33 cellular contexts compared by ENCODE assay signal in the genomic region with DNA sequence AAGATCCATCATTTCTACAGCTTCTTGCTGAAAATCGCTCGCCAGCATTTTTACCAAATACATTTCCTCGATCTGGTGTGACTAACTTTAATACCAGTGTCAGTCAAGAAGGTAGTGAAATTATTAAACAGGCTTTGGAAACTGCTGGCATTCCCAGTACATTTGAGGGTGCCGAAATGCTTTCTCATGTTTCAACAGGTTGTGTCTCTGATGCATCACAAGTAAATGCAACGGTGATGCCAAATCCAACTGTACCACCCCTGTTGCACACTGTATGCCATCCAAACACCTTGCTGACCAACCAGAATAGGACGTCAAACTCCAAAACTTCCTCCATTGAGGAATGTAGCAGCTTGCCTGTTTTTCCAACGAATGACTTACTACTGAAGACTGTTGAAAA.
"Had no signal": no experiment of that assay in that cellular context is flagged by ENCODE, and none has a peak within 500 bp of the region (broad histone marks: within the 10 kb centered on the region; RNA-seq: fewer than 3 reads in every experiment).

No MANE protein-coding gene starts in this region.

- DNase-seq: activated B cell treated with CpG ODN at 0.5 μM for 24 hours; activated CD4-positive, alpha-beta memory T cell treated with anti-CD3 and anti-CD28 coated beads for 36 hours; activated CD4-positive, alpha-beta T cell treated with anti-CD3 and anti-CD28 coated beads for 4 hours; activated CD4-positive, alpha-beta T cell treated with anti-CD3 and anti-CD28 coated beads, Interleukin-2, amount 10 ng/mL, durations not matched to agents 24 days and 14 days; activated CD4-positive, alpha-beta T cell treated with anti-CD3 and anti-CD28 coated beads, Interleukin-2, amount 50 U/mL, for 1 hour; activated CD4-positive, alpha-beta T cell treated with anti-CD3 and anti-CD28 coated beads, Interleukin-2, amount 50 U/mL, for 4 hours; activated CD4-positive, CD25-positive, alpha-beta regulatory T cell treated with anti-CD3 and anti-CD28 coated beads, Interleukin-2, amount 50 U/mL, for 72 hours; activated CD8-positive, alpha-beta memory T cell treated with anti-CD3 and anti-CD28 coated beads, Interleukin-2, amount 50 U/mL, for 4 hours; activated CD8-positive, alpha-beta T cell treated with anti-CD3 and anti-CD28 coated beads for 36 hours; activated effector memory CD4-positive, alpha-beta T cell treated with anti-CD3 and anti-CD28 coated beads, Interleukin-2, amount 50 U/mL, for 16 hours; activated gamma-delta T cell treated with Interleukin-2 at 50 U/mL for 16 hours; activated naive CD4-positive, alpha-beta T cell; activated naive CD4-positive, alpha-beta T cell treated with anti-CD3 and anti-CD28 coated beads for 36 hours; activated naive CD4-positive, alpha-beta T cell treated with anti-CD3 and anti-CD28 coated beads, Interleukin-2, amount 50 U/mL, for 16 hours; activated naive CD8-positive, alpha-beta T cell treated with anti-CD3 and anti-CD28 coated beads for 36 hours; activated T-cell treated with anti-CD3 and anti-CD28 coated beads for 4 hours; activated T-cell treated with anti-CD3 and anti-CD28 coated beads, Interleukin-2, amount 50 U/mL, for 1 hour; activated T-cell treated with anti-CD3 and anti-CD28 coated beads, Interleukin-2, amount 50 U/mL, for 48 hours; adrenal gland; amniotic stem cell; aorta; body of pancreas; brain microvascular endothelial cell; central memory CD4-positive, alpha-beta T cell; T-helper 2 cell; T-helper 9 cell had no signal

- H3K27me3 ChIP-seq: adrenal gland, body of pancreas, brain microvascular endothelial cell, breast epithelium had no signal

- H3K4me1 ChIP-seq: adrenal gland, body of pancreas, breast epithelium had no signal

- ATAC-seq: activated CD8-positive, alpha-beta T cell treated with anti-CD3 and anti-CD28 coated beads for 36 hours; activated naive CD4-positive, alpha-beta T cell treated with anti-CD3 and anti-CD28 coated beads, Interleukin-2, amount 50 U/mL, for 72 hours; activated T-helper 17 cell treated with anti-CD3 and anti-CD28 coated beads, Interleukin-2, amount 50 U/mL, for 72 hours; body of pancreas had no signal

- H3K27ac Mint-ChIP-seq: activated B cell treated with CpG ODN at 0.5 μM for 24 hours; activated CD4-positive, alpha-beta memory T cell treated with anti-CD3 and anti-CD28 coated beads for 36 hours; activated CD4-positive, alpha-beta T cell treated with anti-CD3 and anti-CD28 coated beads, Interleukin-2, amount 10 ng/mL, durations not matched to agents 24 days and 14 days; activated CD8-positive, alpha-beta T cell treated with anti-CD3 and anti-CD28 coated beads for 36 hours; activated naive CD4-positive, alpha-beta T cell treated with anti-CD3 and anti-CD28 coated beads for 36 hours; activated naive CD4-positive, alpha-beta T cell treated with anti-CD3 and anti-CD28 coated beads, Interleukin-2, amount 50 U/mL, for 72 hours; activated naive CD8-positive, alpha-beta T cell treated with anti-CD3 and anti-CD28 coated beads for 36 hours; activated T-helper 1 cell treated with anti-CD3 and anti-CD28 coated beads, Interleukin-12 subunit alpha, Interleukin-12 subunit beta, Interleukin-2, Interleukin-4 antibody, amounts not matched to agents 30 ng/mL and 10 ng/mL and 1 ng/mL, durations not matched to agents 14 hours and 24 hours and 36 hours; T-helper 1 cell treated with Interleukin-12 subunit alpha and Interleukin-12 subunit beta and Interleukin-4 antibody, amounts not matched to agents 30 μg/mL and 1 μg/mL, for 36 hours; T-helper 2 cell treated with Interferon-gamma antibody and Interleukin-4, amounts not matched to agents 5 μg/mL and 100 μg/mL, for 36 hours had no signal

- H3K4me3 ChIP-seq: adrenal gland, body of pancreas, breast epithelium had no signal

- H3K4me3 Mint-ChIP-seq: activated B cell treated with CpG ODN at 0.5 μM for 24 hours; activated CD4-positive, alpha-beta memory T cell treated with anti-CD3 and anti-CD28 coated beads for 36 hours; activated CD4-positive, alpha-beta T cell treated with anti-CD3 and anti-CD28 coated beads, Interleukin-2, amount 10 ng/mL, durations not matched to agents 24 days and 14 days; activated CD8-positive, alpha-beta T cell treated with anti-CD3 and anti-CD28 coated beads for 36 hours; activated naive CD4-positive, alpha-beta T cell treated with anti-CD3 and anti-CD28 coated beads for 36 hours; activated naive CD8-positive, alpha-beta T cell treated with anti-CD3 and anti-CD28 coated beads for 36 hours; activated T-helper 1 cell treated with anti-CD3 and anti-CD28 coated beads, Interleukin-12 subunit alpha, Interleukin-12 subunit beta, Interleukin-2, Interleukin-4 antibody, amounts not matched to agents 30 ng/mL and 10 ng/mL and 1 ng/mL, durations not matched to agents 14 hours and 24 hours and 36 hours; activated T-helper 17 cell treated with anti-CD3 and anti-CD28 coated beads, Interleukin-2, amount 50 U/mL, for 72 hours; T-helper 1 cell treated with Interleukin-12 subunit alpha and Interleukin-12 subunit beta and Interleukin-4 antibody, amounts not matched to agents 30 μg/mL and 1 μg/mL, for 36 hours; T-helper 2 cell treated with Interferon-gamma antibody and Interleukin-4, amounts not matched to agents 5 μg/mL and 100 μg/mL, for 36 hours had no signal

- H3K27me3 Mint-ChIP-seq: activated B cell treated with CpG ODN at 0.5 μM for 24 hours; activated CD4-positive, alpha-beta memory T cell treated with anti-CD3 and anti-CD28 coated beads for 36 hours; activated CD4-positive, alpha-beta T cell treated with anti-CD3 and anti-CD28 coated beads, Interleukin-2, amount 10 ng/mL, durations not matched to agents 24 days and 14 days; activated CD8-positive, alpha-beta T cell treated with anti-CD3 and anti-CD28 coated beads for 36 hours; activated naive CD8-positive, alpha-beta T cell treated with anti-CD3 and anti-CD28 coated beads for 36 hours; activated T-helper 17 cell treated with anti-CD3 and anti-CD28 coated beads, Interleukin-2, amount 50 U/mL, for 72 hours had no signal

- H3K9me3 Mint-ChIP-seq: activated T-helper 1 cell treated with anti-CD3 and anti-CD28 coated beads, Interleukin-12 subunit alpha, Interleukin-12 subunit beta, Interleukin-2, Interleukin-4 antibody, amounts not matched to agents 30 ng/mL and 10 ng/mL and 1 ng/mL, durations not matched to agents 14 hours and 24 hours and 36 hours; T-helper 1 cell treated with Interleukin-12 subunit alpha and Interleukin-12 subunit beta and Interleukin-4 antibody, amounts not matched to agents 30 μg/mL and 1 μg/mL, for 36 hours had no signal

- H3K27ac ChIP-seq: adrenal gland, body of pancreas, brain microvascular endothelial cell, breast epithelium, VCaP had no signal

- H3K9me3 ChIP-seq: adrenal gland, body of pancreas, breast epithelium had no signal
